Comparison of ENCODE assay signal across 25 cellular contexts in the genomic region with DNA sequence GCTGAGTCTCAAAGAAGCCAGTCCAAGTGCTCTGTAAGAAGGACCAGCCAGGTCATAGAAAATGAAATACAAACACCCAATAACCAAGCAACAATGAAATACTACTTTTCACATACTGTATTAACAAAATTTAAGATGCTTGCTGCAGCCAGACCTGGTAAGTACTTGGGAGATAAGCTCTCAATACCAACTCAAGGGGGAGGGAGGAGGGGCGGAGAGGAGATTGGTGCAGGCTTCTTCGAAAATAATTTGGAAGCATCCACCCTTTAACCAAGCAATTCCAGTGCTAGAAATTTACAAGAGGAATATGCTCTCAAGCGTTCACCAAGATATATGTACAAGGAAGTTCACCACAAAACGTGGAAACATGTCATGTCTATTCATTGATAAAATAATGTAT. TPM values are rescaled to one million over a fixed set of nuclear protein-coding genes. Genes with fewer than 3 reads are reported as not detected.
DNase-seq lines count a peak whose midpoint lies in the region; ATAC-seq, FAIRE-seq and TF ChIP-seq lines count a peak whose summit lies in the region.
"Had no signal": no experiment of that assay in that cellular context is flagged by ENCODE, and none has a peak within 500 bp of the region (broad histone marks: within the 10 kb centered on the region; RNA-seq: fewer than 3 reads in every experiment).

No MANE protein-coding gene starts in this region.

- H3K79me2 ChIP-seq in astrocyte (ENCODE audit: insufficient read depth, low read length): no peaks in the 10 kb centered on the region

- H3K9ac ChIP-seq in ES-I3 (ENCODE audit: low read depth, low read length) (peak overlapping the region; percentile 31), astrocyte (ENCODE audit: low read length) (no peak overlapping the region), iPS-15b (ENCODE audit: low read depth, low read length) (peak overlapping the region; percentile 1)

- H3K27me3 ChIP-seq in HAP-1 (ENCODE audit: low read depth) (no peaks in the 10 kb centered on the region), astrocyte (ENCODE audit: insufficient read depth, low read length) (peaks cover 27% of the 10 kb centered on the region), iPS-15b (ENCODE audit: control insufficient read depth, insufficient read depth, low read length) (no peaks in the 10 kb centered on the region)

- no peaks in the 10 kb centered on the region for H3K36me3 Mint-ChIP-seq in astrocyte (ENCODE audit: low read depth, unreplicated experiment)
- H3K36me3 Mint-ChIP-seq in activated naive CD8-positive, alpha-beta T cell treated with anti-CD3 and anti-CD28 coated beads, Interleukin-2, amount 50 U/mL, for 24 hours (ENCODE audit: low read depth): no peaks in the 10 kb centered on the region
- H3K36me3 Mint-ChIP-seq: CD14-positive monocyte had no signal

- H3K27ac Mint-ChIP-seq in astrocyte (ENCODE audit: unreplicated experiment): peak overlapping the region; percentile 62
- no peak overlapping the region for H3K27ac Mint-ChIP-seq in activated naive CD8-positive, alpha-beta T cell treated with anti-CD3 and anti-CD28 coated beads, Interleukin-2, amount 50 U/mL, for 24 hours
- H3K27ac Mint-ChIP-seq: B cell, CD14-positive monocyte had no signal

- TF ChIP-seq CTCF in astrocyte (IDR thresholded peaks at IDR 0.05; ENCODE audit: insufficient read depth, low read depth, low read length): no peak

- H3K4me1 Mint-ChIP-seq in astrocyte (ENCODE audit: low read depth, unreplicated experiment): peaks cover 13% of the 10 kb centered on the region
- no peaks in the 10 kb centered on the region for H3K4me1 Mint-ChIP-seq in activated naive CD8-positive, alpha-beta T cell treated with anti-CD3 and anti-CD28 coated beads, Interleukin-2, amount 50 U/mL, for 24 hours
- H3K4me1 Mint-ChIP-seq: B cell had no signal

- in situ Hi-C loops in HAP-1 (cut with MboI; ENCODE audit: low sequenced_read_pairs): no loop called here

- H3K36me3 ChIP-seq in ES-I3 (ENCODE audit: insufficient read depth, low read length) (no peaks in the 10 kb centered on the region; the same call in 1 of the 2 replicates), HAP-1 (replicated peaks) (no peaks in the 10 kb centered on the region), astrocyte (ENCODE audit: insufficient read depth, low read length) (no peaks in the 10 kb centered on the region), iPS-15b (ENCODE audit: control insufficient read depth, insufficient read depth, low read length) (no peaks in the 10 kb centered on the region)

- peaks cover 40% of the 10 kb centered on the region for H3K27me3 Mint-ChIP-seq in astrocyte (ENCODE audit: low read depth, unreplicated experiment)
- peaks cover 9% of the 10 kb centered on the region for H3K27me3 Mint-ChIP-seq in activated naive CD8-positive, alpha-beta T cell treated with anti-CD3 and anti-CD28 coated beads, Interleukin-2, amount 50 U/mL, for 24 hours

- no peaks in the 10 kb centered on the region for H4K20me1 ChIP-seq in astrocyte (ENCODE audit: insufficient read depth, low read length)

- no peak overlapping the region for H2AFZ ChIP-seq in astrocyte (ENCODE audit: low read depth, low read length)

- H3K4me2 ChIP-seq in astrocyte (ENCODE audit: low read length): no peak overlapping the region
- H3K4me2 ChIP-seq: A549 had no signal

- no peak overlapping the region for H3K4me3 Mint-ChIP-seq in astrocyte (ENCODE audit: unreplicated experiment)
- no peak overlapping the region for H3K4me3 Mint-ChIP-seq in activated naive CD8-positive, alpha-beta T cell treated with anti-CD3 and anti-CD28 coated beads, Interleukin-2, amount 50 U/mL, for 24 hours
- H3K4me3 Mint-ChIP-seq: B cell, CD14-positive monocyte had no signal

- FAIRE-seq in astrocyte (lab: Jason Lieb, UNC): no peak
- FAIRE-seq: A549, D721Med, GM19239 had no signal

- H3K4me1 ChIP-seq in ES-I3 (ENCODE audit: insufficient read depth, low read length): peaks cover 32% of the 10 kb centered on the region
- H3K4me1 ChIP-seq in HAP-1: peaks cover 31% of the 10 kb centered on the region
- no peaks in the 10 kb centered on the region for H3K4me1 ChIP-seq in astrocyte (ENCODE audit: insufficient read depth, low read length)
- peaks cover 20% of the 10 kb centered on the region for H3K4me1 ChIP-seq in iPS-15b (ENCODE audit: control insufficient read depth, insufficient read depth, low read length)
- H3K4me1 ChIP-seq: A549 had no signal

- no peak overlapping the region for H3K27ac ChIP-seq in astrocyte (ENCODE audit: low read depth, low read length)
- H3K27ac ChIP-seq: A549 had no signal

- no peaks in the 10 kb centered on the region for H3K9me3 Mint-ChIP-seq in astrocyte (ENCODE audit: unreplicated experiment)
- no peaks in the 10 kb centered on the region for H3K9me3 Mint-ChIP-seq in activated naive CD8-positive, alpha-beta T cell treated with anti-CD3 and anti-CD28 coated beads, Interleukin-2, amount 50 U/mL, for 24 hours
- H3K9me3 Mint-ChIP-seq: CD14-positive monocyte had no signal

- DNase-seq in HAP-1 (ENCODE audit: low spot score in 2 of 2) (peak; percentile 66 to 70), astrocyte (ENCODE audit: low read depth) (no peak), NCI-H1105 treated with DMSO at 0.1 percent for 48 hours (lab: John Stamatoyannopoulos, UW) (no peak), GM19240 (ENCODE audit: insufficient read length, low spot score) (no peak), SW480 (ENCODE audit: low spot score) (no peak)
- no peak for DNase-seq in activated naive CD8-positive, alpha-beta T cell treated with anti-CD3 and anti-CD28 coated beads, Interleukin-2, amount 50 U/mL, for 24 hours
- DNase-seq: DMS53; GF-D8; KG1; NCI-H1092 treated with DMSO at 0.1 percent for 48 hours; NCI-H2227 treated with DMSO at 0.1 percent for 48 hours; NCI-H510A; NCI-H774; NK-92 treated with Interleukin-12 subunit alpha and Interleukin-12 subunit beta, amount 100 ng/mL, for 24 hours had no signal

- H3K4me3 ChIP-seq in HAP-1 (no peak overlapping the region), astrocyte (ENCODE audit: insufficient read depth, low read depth, low read length) (no peak overlapping the region), iPS-15b (ENCODE audit: low read depth, low read length) (peak overlapping the region; percentile 1)
- H3K4me3 ChIP-seq: A549 had no signal

- ATAC-seq in activated naive CD8-positive, alpha-beta T cell treated with anti-CD3 and anti-CD28 coated beads, Interleukin-2, amount 50 U/mL, for 24 hours: no peak
- ATAC-seq: A549, HCT116, Panc1, SK-N-SH treated with all-trans-retinoic acid at 6 μM for 48 hours had no signal

- H3K9me3 ChIP-seq in ES-I3 (ENCODE audit: control insufficient read depth, insufficient read depth, low read length) (no peaks in the 10 kb centered on the region), HAP-1 (peaks cover 7% of the 10 kb centered on the region; the same call in 1 of the 2 replicates), astrocyte (ENCODE audit: insufficient read depth, low read depth, low read length) (no peaks in the 10 kb centered on the region), iPS-15b (ENCODE audit: control insufficient read depth, insufficient read depth, low read length) (no peaks in the 10 kb centered on the region)
- H3K9me3 ChIP-seq: A549 had no signal

RNA-seq across cellular contexts. Expression of gene LRRC2, which starts 7.6 kb away (rescaled TPM):
- total RNA-seq in astrocyte: 0.32 and 0.36 TPM in 2 replicates
- total RNA-seq: B cell had no signal

RNA-seq across cellular contexts. Expression of gene FAM240A, which starts 38.6 kb away (rescaled TPM):
- not detected in 2 replicates for total RNA-seq in astrocyte
- total RNA-seq: B cell, HepG2 had no signal

Comparison
In these comparisons a context has a peak if more than half of its experiments do, and no peak if none do; other contexts are left out.
1. DNase-seq: peak in HAP-1 (2 of 2); none in astrocyte (single experiment), NCI-H1105 treated with DMSO at 0.1 percent for 48 hours (single experiment), activated naive CD8-positive, alpha-beta T cell treated with anti-CD3 and anti-CD28 coated beads, Interleukin-2, amount 50 U/mL, for 24 hours (single experiment), GM19240 (single experiment) and SW480 (single experiment).